ENCODE assay signal across 1 cellular context in genomic region chr7:5397657-5398237, GRCh38.
A peak's percentile ranks its signal among the peaks of the same experiment; 100 is the strongest.
TF ChIP-seq lines count a peak whose summit lies in the region.

No MANE protein-coding gene starts in this region.

TF ChIP-seq in GM12878, 131 proteins besides CTCF, POLR2A, EP300 and RAD21 (continued from another document):
- no peak for TF ChIP-seq ZBTB11 (CRISPR knock-in tag; IDR thresholded peaks at IDR 0.05)
- no peak for TF ChIP-seq POLR2AphosphoS2 (IDR thresholded peaks at IDR 0.05; ENCODE audit: low read depth, low read length)
- TF ChIP-seq KDM1A (IDR thresholded peaks at IDR 0.05; ENCODE audit: borderline replicate concordance) = 0 out of 2 replicates have a peak, but pooled peaks have one; percentile 10
- TF ChIP-seq ZBTB33 (IDR thresholded peaks at IDR 0.05) = no peak
- TF ChIP-seq WRNIP1 (IDR thresholded peaks at IDR 0.05; ENCODE audit: borderline replicate concordance, low read depth, low read length) = no peak
- TF ChIP-seq ATF2 (IDR thresholded peaks at IDR 0.05; ENCODE audit: low read length) = no peak
- 0 out of 2 replicates have a peak, but pooled peaks have one; percentile 8 for TF ChIP-seq MTA2 (IDR thresholded peaks at IDR 0.05; ENCODE audit: low read depth)
- TF ChIP-seq CHD4 (IDR thresholded peaks at IDR 0.05) = 0 out of 2 replicates have a peak, but pooled peaks have one; percentile 12
- TF ChIP-seq ESRRA (IDR thresholded peaks at IDR 0.05; ENCODE audit: low read length) = no peak
- TF ChIP-seq RFX5 (IDR thresholded peaks at IDR 0.05; ENCODE audit: low read depth, low read length) = no peak
- no peak for TF ChIP-seq SMAD5 (IDR thresholded peaks at IDR 0.05; ENCODE audit: low read depth)
- TF ChIP-seq DPF2 (IDR thresholded peaks at IDR 0.05) = no peak
TF ChIP-seq in GM12878: peak in this region for 4.
